ENCODE assay signal across 9 cellular contexts in genomic region chr3:107661447-107662108, GRCh38.
DNase-seq lines count a peak whose midpoint lies in the region; ATAC-seq and TF ChIP-seq lines count a peak whose summit lies in the region.
"Had no signal": no experiment of that assay in that cellular context is flagged by ENCODE, and none has a peak within 500 bp of the region (broad histone marks: within the 10 kb centered on the region; RNA-seq: fewer than 3 reads in every experiment).

No MANE protein-coding gene starts in this region.

- no peaks in the 10 kb centered on the region for H3K9me3 Mint-ChIP-seq in activated T-cell treated with anti-CD3 and anti-CD28 coated beads, Interleukin-2, amount 50 U/mL, for 72 hours
- no peaks in the 10 kb centered on the region for H3K9me3 Mint-ChIP-seq in activated T-helper 2 cell treated with anti-CD3 and anti-CD28 coated beads, Interferon-gamma antibody, Interleukin-2, Interleukin-4, amounts not matched to agents 10 μg/mL and 5 μg/mL and 100 μg/mL, durations not matched to agents 14 hours and 24 hours and 36 hours

- no peaks in the 10 kb centered on the region for H3K9me3 ChIP-seq in upper lobe of right lung
- H3K9me3 ChIP-seq in neuronal stem cell (replicated peaks in 1 of 2; ENCODE audit: control insufficient read depth in 2 of 2, insufficient read depth in 1 of 2, low read depth in 1 of 2, low read length in 2 of 2): no peaks in the 10 kb centered on the region

- no peak overlapping the region for H4K91ac ChIP-seq in neuronal stem cell (ENCODE audit: low read depth, low read length, poor library complexity)

- H3K4me1 Mint-ChIP-seq in activated T-cell treated with anti-CD3 and anti-CD28 coated beads, Interleukin-2, amount 50 U/mL, for 72 hours (ENCODE audit: low read depth): peaks cover 20% of the 10 kb centered on the region
- H3K4me1 Mint-ChIP-seq in activated T-helper 2 cell treated with anti-CD3 and anti-CD28 coated beads, Interferon-gamma antibody, Interleukin-2, Interleukin-4, amounts not matched to agents 10 μg/mL and 5 μg/mL and 100 μg/mL, durations not matched to agents 14 hours and 24 hours and 36 hours (ENCODE audit: low read depth): peaks cover 8% of the 10 kb centered on the region

- H3K79me1 ChIP-seq in neuronal stem cell (ENCODE audit: low read depth, low read length): no peaks in the 10 kb centered on the region

- H3K4me3 Mint-ChIP-seq in activated T-cell treated with anti-CD3 and anti-CD28 coated beads, Interleukin-2, amount 50 U/mL, for 72 hours: no peak overlapping the region
- H3K4me3 Mint-ChIP-seq in activated T-helper 2 cell treated with anti-CD3 and anti-CD28 coated beads, Interferon-gamma antibody, Interleukin-2, Interleukin-4, amounts not matched to agents 10 μg/mL and 5 μg/mL and 100 μg/mL, durations not matched to agents 14 hours and 24 hours and 36 hours (ENCODE audit: low read depth): no peak overlapping the region

- H2BK12ac ChIP-seq in neuronal stem cell (ENCODE audit: low read length): no peak overlapping the region

- H3K36me3 Mint-ChIP-seq in activated T-cell treated with anti-CD3 and anti-CD28 coated beads, Interleukin-2, amount 50 U/mL, for 72 hours (ENCODE audit: insufficient read depth in 2 of 2): no peaks in the 10 kb centered on the region
- no peaks in the 10 kb centered on the region for H3K36me3 Mint-ChIP-seq in activated T-helper 2 cell treated with anti-CD3 and anti-CD28 coated beads, Interferon-gamma antibody, Interleukin-2, Interleukin-4, amounts not matched to agents 10 μg/mL and 5 μg/mL and 100 μg/mL, durations not matched to agents 14 hours and 24 hours and 36 hours (ENCODE audit: low read depth)

- H2BK120ac ChIP-seq in neuronal stem cell (ENCODE audit: low read depth, low read length): no peak overlapping the region

- no peak overlapping the region for H3K4ac ChIP-seq in neuronal stem cell (ENCODE audit: low read length)

- H3K36me3 ChIP-seq in upper lobe of right lung (no peaks in the 10 kb centered on the region), neuronal stem cell (replicated peaks in 1 of 2; ENCODE audit: control insufficient read depth in 2 of 2, insufficient read depth in 2 of 2, low read length in 2 of 2) (no peaks in the 10 kb centered on the region)

- WGBS in neuronal stem cell (ENCODE audit: extremely low coverage in 2 of 2, insufficient read length in 2 of 2, insufficient replicate concordance in 1 of 2), 2 donors: no CpG with 5 or more reads among the region's 3 CpGs

- no peak overlapping the region for H3K23ac ChIP-seq in neuronal stem cell (ENCODE audit: low read depth, low read length, poor library complexity)

- no peaks in the 10 kb centered on the region for H3K27me3 Mint-ChIP-seq in activated T-cell treated with anti-CD3 and anti-CD28 coated beads, Interleukin-2, amount 50 U/mL, for 72 hours (ENCODE audit: low read depth)
- no peaks in the 10 kb centered on the region for H3K27me3 Mint-ChIP-seq in activated T-helper 2 cell treated with anti-CD3 and anti-CD28 coated beads, Interferon-gamma antibody, Interleukin-2, Interleukin-4, amounts not matched to agents 10 μg/mL and 5 μg/mL and 100 μg/mL, durations not matched to agents 14 hours and 24 hours and 36 hours (ENCODE audit: low read depth)

- ATAC-seq in activated T-cell treated with anti-CD3 and anti-CD28 coated beads, Interleukin-2, amount 50 U/mL, for 72 hours (replicated peaks in 1 of 2): peak; percentile 44 to 62
- ATAC-seq in upper lobe of right lung (peak; percentile 56), HG03095 (IDR thresholded peaks at IDR 0.05; ENCODE audit: unreplicated experiment) (no peak)

- no peak overlapping the region for H2BK15ac ChIP-seq in neuronal stem cell (ENCODE audit: low read length)

- no peak overlapping the region for H4K8ac ChIP-seq in neuronal stem cell (ENCODE audit: low read depth, low read length)

- no peak overlapping the region for H3K4me2 ChIP-seq in neuronal stem cell (ENCODE audit: insufficient read depth, low read length, poor library complexity, severe bottlenecking)

- no peak overlapping the region for H2BK5ac ChIP-seq in neuronal stem cell (ENCODE audit: low read length)

- peak overlapping the region; percentile 25 for H3K27ac Mint-ChIP-seq in activated T-cell treated with anti-CD3 and anti-CD28 coated beads, Interleukin-2, amount 50 U/mL, for 72 hours
- no peak overlapping the region for H3K27ac Mint-ChIP-seq in activated T-helper 2 cell treated with anti-CD3 and anti-CD28 coated beads, Interferon-gamma antibody, Interleukin-2, Interleukin-4, amounts not matched to agents 10 μg/mL and 5 μg/mL and 100 μg/mL, durations not matched to agents 14 hours and 24 hours and 36 hours

- no peak for DNase-seq in activated T-cell treated with anti-CD3 and anti-CD28 coated beads, Interleukin-2, amount 50 U/mL, for 72 hours
- no peak for DNase-seq in activated T-cell treated with anti-CD3 and anti-CD28 coated beads, Interleukin-2, amount 50 U/mL, for 48 hours
- peak; percentile 8 for DNase-seq in OCI-M1 (lab: John Stamatoyannopoulos, UW)
- peak; percentile 35 for DNase-seq in fibroblast of the aortic adventitia (ENCODE audit: low read depth)
- DNase-seq in upper lobe of right lung: no peak
- no peak for DNase-seq in activated T-helper 2 cell treated with anti-CD3 and anti-CD28 coated beads, Interferon-gamma antibody, Interleukin-2, Interleukin-4, amounts not matched to agents 10 μg/mL and 5 μg/mL and 100 μg/mL, durations not matched to agents 14 hours and 24 hours and 36 hours (ENCODE audit: low spot score)
- no peak for DNase-seq in neuronal stem cell (ENCODE audit: low spot score)
- DNase-seq: activated CD8-positive, alpha-beta memory T cell treated with anti-CD3 and anti-CD28 coated beads, Interleukin-2, amount 50 U/mL, for 4 hours had no signal

- no peak overlapping the region for H3K18ac ChIP-seq in neuronal stem cell (ENCODE audit: low read length)

- peak overlapping the region; percentile 26 for H3K4me3 ChIP-seq in fibroblast of the aortic adventitia (ENCODE audit: low read depth, low read length)
- H3K4me3 ChIP-seq in upper lobe of right lung: peak overlapping the region; percentile 29
- no peak overlapping the region for H3K4me3 ChIP-seq in neuronal stem cell (ENCODE audit: low read length in 2 of 2)

- H3K27ac ChIP-seq in upper lobe of right lung (peak overlapping the region; percentile 61), neuronal stem cell (replicated peaks; ENCODE audit: low read length) (no peak overlapping the region)

- no peak overlapping the region for H3K14ac ChIP-seq in neuronal stem cell (ENCODE audit: low read length)

- H3K27me3 ChIP-seq in upper lobe of right lung (no peaks in the 10 kb centered on the region), neuronal stem cell (ENCODE audit: control insufficient read depth in 3 of 3, insufficient read depth in 3 of 3, low read depth in 1 of 3, low read length in 3 of 3) (no peaks in the 10 kb centered on the region)

- intact Hi-C loops in upper lobe of right lung (cut with DNase I): no loop called here
- intact Hi-C loops in activated T-helper 2 cell treated with anti-CD3 and anti-CD28 coated beads, Interferon-gamma antibody, Interleukin-2, Interleukin-4, amounts not matched to agents 10 μg/mL and 5 μg/mL and 100 μg/mL, durations not matched to agents 14 hours and 24 hours and 36 hours (cut with micrococcal nuclease): no loop called here

- H3K9ac ChIP-seq in neuronal stem cell (ENCODE audit: low read depth, low read length, poor library complexity): no peak overlapping the region

- H3K4me1 ChIP-seq in upper lobe of right lung (peaks cover 28% of the 10 kb centered on the region), neuronal stem cell (ENCODE audit: control insufficient read depth in 2 of 2, insufficient read depth in 1 of 2, low read depth in 1 of 2, low read length in 2 of 2) (peaks cover 0 to 2% of the 10 kb centered on the region in 2 donors)

- no peak overlapping the region for H2AFZ ChIP-seq in neuronal stem cell (ENCODE audit: low read length)

- TF ChIP-seq CTCF in fibroblast of the aortic adventitia (IDR thresholded peaks at IDR 0.05; ENCODE audit: insufficient read depth, low read length) (no peak), upper lobe of right lung (IDR thresholded peaks at IDR 0.05) (no peak)

- H2AK5ac ChIP-seq in neuronal stem cell (ENCODE audit: low read depth, low read length): no peak overlapping the region

Comparison
In these comparisons a context has a peak if more than half of its experiments do, and no peak if none do; other contexts are left out.
1. DNase-seq: peak in OCI-M1 (single experiment) and fibroblast of the aortic adventitia (single experiment); none in activated T-cell treated with anti-CD3 and anti-CD28 coated beads, Interleukin-2, amount 50 U/mL, for 72 hours (0 of 2), activated T-cell treated with anti-CD3 and anti-CD28 coated beads, Interleukin-2, amount 50 U/mL, for 48 hours (0 of 2), upper lobe of right lung (single experiment), activated T-helper 2 cell treated with anti-CD3 and anti-CD28 coated beads, Interferon-gamma antibody, Interleukin-2, Interleukin-4, amounts not matched to agents 10 μg/mL and 5 μg/mL and 100 μg/mL, durations not matched to agents 14 hours and 24 hours and 36 hours (single experiment) and neuronal stem cell (single experiment).
2. H3K4me3 ChIP-seq: peak in fibroblast of the aortic adventitia (single experiment) and upper lobe of right lung (single experiment); none in neuronal stem cell (0 of 2).